ENCODE assay signal across 13 cellular contexts in the genomic region with DNA sequence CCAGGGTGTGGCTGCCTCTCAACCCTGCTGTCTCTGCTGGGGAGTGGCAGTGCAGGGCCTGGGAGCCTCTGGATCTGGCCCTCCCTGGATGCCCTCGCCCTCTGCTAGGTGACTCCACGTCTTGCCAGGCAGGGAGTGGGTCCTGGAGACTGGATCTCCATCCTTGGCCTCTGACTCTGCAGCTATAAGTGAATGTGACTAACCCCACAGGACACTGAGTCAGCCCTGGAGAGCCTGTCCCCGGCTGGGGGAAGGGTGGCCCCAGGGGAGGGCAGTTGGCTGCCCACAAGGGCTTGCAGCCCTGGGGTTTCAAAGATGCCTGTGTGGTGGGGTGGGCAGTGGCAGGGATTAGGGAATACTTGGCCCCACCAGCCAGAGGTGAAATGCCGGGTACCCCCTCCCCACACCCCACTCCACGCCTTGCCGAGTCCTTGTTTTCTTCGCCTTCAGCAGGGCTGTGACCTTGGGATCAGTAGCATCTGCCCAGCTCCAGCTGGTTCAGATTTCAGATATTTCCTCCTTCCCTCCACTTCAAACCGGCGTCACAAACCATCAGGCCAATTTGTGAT. TPM values are rescaled to one million over a fixed set of nuclear protein-coding genes. Genes with fewer than 3 reads are reported as not detected.
DNase-seq lines count a peak whose midpoint lies in the region; ATAC-seq, FAIRE-seq and TF ChIP-seq lines count a peak whose summit lies in the region.
"Had no signal": no experiment of that assay in that cellular context is flagged by ENCODE, and none has a peak within 500 bp of the region (broad histone marks: within the 10 kb centered on the region; RNA-seq: fewer than 3 reads in every experiment).

No MANE protein-coding gene starts in this region.

- CTCF ChIA-PET in A549 (lab: Yijun Ruan, JAX): interaction anchor here (1.3 to 13.2 kb wide), 4 partner anchors 28 to 138 kb away, joined by 3 to 188 read pairs (median 15); no protein-coding TSS in a partner anchor

- WGBS in A549 (ENCODE audit: missing lambda C conversion rate): 36% methylated on average over 7 of the region's 9 CpGs

- TF ChIP-seq RAD21 in A549 (conservative IDR thresholded peaks at IDR 0.05 in 1 of 2, IDR thresholded peaks at IDR 0.05 in 1 of 2): no peak

- TF ChIP-seq CTCF in A549 (IDR thresholded peaks at IDR 0.05) (no peak), left lung (IDR thresholded peaks at IDR 0.05) (no peak)

- TF ChIP-seq EP300 in A549 (IDR thresholded peaks at IDR 0.05): no peak

- H3K27ac ChIP-seq in A549 (peak overlapping the region; percentile 76 to 81), left lung (no peak overlapping the region)
- H3K27ac ChIP-seq: stomach had no signal

- H3K4me1 ChIP-seq in A549 (peaks cover 32% of the 10 kb centered on the region), left lung (peaks cover 8 to 33% of the 10 kb centered on the region in 2 donors)

- FAIRE-seq in A549 (lab: Jason Lieb, UNC): no peak

- TF ChIP-seq POLR2A in A549 (IDR thresholded peaks at IDR 0.05; ENCODE audit: low read length): no peak

- peak overlapping the region; percentile 56 for H3K4me2 ChIP-seq in A549

- H3K27me3 ChIP-seq in left lung: no peaks in the 10 kb centered on the region

- H3K9me3 ChIP-seq in A549: no peaks in the 10 kb centered on the region
- H3K9me3 ChIP-seq in left lung: no peaks in the 10 kb centered on the region
- H3K9me3 ChIP-seq: stomach had no signal

- DNase-seq in A549 (ENCODE audit: low read depth in 1 of 2, low spot score in 1 of 2) (peak; percentile 29 to 43), HCEC 1CT (peak; percentile 80), T1000 (lab: John Stamatoyannopoulos, UW) (peak; percentile 23), left lung (no peak), middle frontal gyrus (ENCODE audit: extremely low spot score, low spot score) (no peak), NCI-H2107 treated with DMSO at 0.1 percent for 48 hours (lab: John Stamatoyannopoulos, UW; ENCODE audit: unreplicated experiment) (no peak)
- DNase-seq: activated CD8-positive, alpha-beta T cell treated with anti-CD3 and anti-CD28 coated beads for 36 hours; CD4-positive, alpha-beta T cell; stomach had no signal

- peaks cover 0 to 24% of the 10 kb centered on the region in 2 donors for H3K36me3 ChIP-seq in left lung
- H3K36me3 ChIP-seq: stomach had no signal

- H3K4me3 ChIP-seq in A549: no peak overlapping the region
- no peak overlapping the region for H3K4me3 ChIP-seq in left lung
- H3K4me3 ChIP-seq: stomach had no signal

- intact Hi-C loops in left lung (cut with DNase I): no loop called here

- POLR2A ChIA-PET in A549 (lab: Yijun Ruan, JAX): no interaction called here

- ATAC-seq in A549 (peak; percentile 60 to 63), left lung (peak; percentile 56), GM19397 (IDR thresholded peaks at IDR 0.05; ENCODE audit: unreplicated experiment) (no peak), HG03439 (IDR thresholded peaks at IDR 0.05; ENCODE audit: unreplicated experiment) (no peak)
- ATAC-seq: activated CD8-positive, alpha-beta T cell treated with anti-CD3 and anti-CD28 coated beads for 36 hours; Right ventricle myocardium inferior had no signal

TF ChIP-seq in A549, 52 proteins besides CTCF, POLR2A, EP300 and RAD21:
- TF ChIP-seq EHF (CRISPR knock-in tag; IDR thresholded peaks at IDR 0.05): no peak
- no peak for TF ChIP-seq FOSL2 (IDR thresholded peaks at IDR 0.05)
- peak; percentile 33; the same call in 1 of the 2 replicates for TF ChIP-seq FOSL2 (CRISPR knock-in tag; IDR thresholded peaks at IDR 0.05)
- no peak for TF ChIP-seq ZC3H11A (IDR thresholded peaks at IDR 0.05)
- TF ChIP-seq ZFP36 (IDR thresholded peaks at IDR 0.05; ENCODE audit: borderline replicate concordance, partially characterized antibody): no peak
- no peak for TF ChIP-seq RFX5 (IDR thresholded peaks at IDR 0.05)
- TF ChIP-seq JUNB (IDR thresholded peaks at IDR 0.05): peak; percentile 22; the same call in 1 of the 2 replicates

RNA-seq across cellular contexts. Expression of a gene that starts 1.9 kb away (rescaled TPM):
- polyA plus RNA-seq in A549 (2011; rRNA removed) (not detected in 2 replicates), A549 (2017; fragmentation: RNase III; extraction: RNeasy Plus Mini Kit Qiagen cat#74134 plus additional on column Dnase treatment) (not detected in 3 replicates)
- polyA plus RNA-seq in A549 (2012; cell fraction: cytosol; rRNA removed): not detected in 2 replicates
- polyA plus RNA-seq in A549 (2012; cell fraction: nucleus; rRNA removed): 0.07 TPM in 1 of 2 replicates, not detected in the other
- polyA minus RNA-seq in A549 (2011; rRNA and poly(A)+ RNA removed): not detected in 2 replicates
- total RNA-seq in left lung: 1 to 10 TPM in 1 of 2 donors, under 1 TPM in 1; 0.55 to 1.3 TPM
- total RNA-seq: activated CD8-positive, alpha-beta T cell treated with anti-CD3 and anti-CD28 coated beads for 36 hours; CD4-positive, alpha-beta T cell; mononuclear cell; Right ventricle myocardium inferior; stomach had no signal

RNA-seq across cellular contexts. Expression of a gene that starts 8.9 kb away (rescaled TPM):
- polyA plus RNA-seq in A549 (2011; rRNA removed) (not detected in 2 replicates), A549 (2017; fragmentation: RNase III; extraction: RNeasy Plus Mini Kit Qiagen cat#74134 plus additional on column Dnase treatment) (0.04 TPM in 1 of 3 replicates, not detected in the others)
- polyA plus RNA-seq in A549 (2012; cell fraction: cytosol; rRNA removed): not detected in 2 replicates
- polyA plus RNA-seq in A549 (2012; cell fraction: nucleus; rRNA removed): not detected in 2 replicates
- polyA minus RNA-seq in A549 (2011; rRNA and poly(A)+ RNA removed): not detected in 2 replicates
- total RNA-seq in left lung: 10 to 100 TPM; 49.7 to 74.9 TPM
- total RNA-seq: activated CD8-positive, alpha-beta T cell treated with anti-CD3 and anti-CD28 coated beads for 36 hours; CD4-positive, alpha-beta T cell had no signal

RNA-seq across cellular contexts. Expression of a gene that starts 50.0 kb away (rescaled TPM):
- polyA plus RNA-seq in A549 (2011; rRNA removed): 0.48 and 0.50 TPM in 2 replicates
- polyA plus RNA-seq in A549 (2012; cell fraction: cytosol; rRNA removed): 0.20 and 0.36 TPM in 2 replicates
- polyA plus RNA-seq in A549 (2012; cell fraction: nucleus; rRNA removed): 0.53 and 0.72 TPM in 2 replicates
- polyA plus RNA-seq in A549 (2017; fragmentation: RNase III; extraction: RNeasy Plus Mini Kit Qiagen cat#74134 plus additional on column Dnase treatment): 0.94 to 2.4 TPM (median 1.8 TPM) in 3 replicates
- polyA minus RNA-seq in A549 (2011; rRNA and poly(A)+ RNA removed): 0.50 and 0.58 TPM in 2 replicates
- total RNA-seq in left lung: 1 to 10 TPM; 1.6 to 5.5 TPM
- total RNA-seq: activated CD8-positive, alpha-beta T cell treated with anti-CD3 and anti-CD28 coated beads for 36 hours; CD4-positive, alpha-beta T cell; mononuclear cell had no signal

RNA-seq across cellular contexts. Expression of a gene that starts 51.9 kb away (rescaled TPM):
- polyA plus RNA-seq in A549 (2011; rRNA removed) (not detected in 2 replicates), A549 (2017; fragmentation: RNase III; extraction: RNeasy Plus Mini Kit Qiagen cat#74134 plus additional on column Dnase treatment) (not detected in 3 replicates)
- polyA plus RNA-seq in A549 (2012; cell fraction: cytosol; rRNA removed): under 0.01 TPM in 1 of 2 replicates, not detected in the other
- polyA plus RNA-seq in A549 (2012; cell fraction: nucleus; rRNA removed): not detected in 2 replicates
- polyA minus RNA-seq in A549 (2011; rRNA and poly(A)+ RNA removed): not detected in 2 replicates
- total RNA-seq in left lung: 1 to 10 TPM; 2.0 to 3.0 TPM

Comparison
In these comparisons a context has a peak if more than half of its experiments do, and no peak if none do; other contexts are left out.
1. ATAC-seq: peak in A549 (2 of 2) and left lung (single experiment); none in GM19397 (single experiment) and HG03439 (single experiment).
2. DNase-seq: peak in A549 (2 of 2), HCEC 1CT (single experiment) and T1000 (single experiment); none in left lung (0 of 2), middle frontal gyrus (single experiment) and NCI-H2107 treated with DMSO at 0.1 percent for 48 hours (single experiment).
3. H3K27ac ChIP-seq: peak in A549 (2 of 2); none in left lung (0 of 2).